1 cellular context compared by ENCODE assay signal in genomic region chr1:156054500-156055342, GRCh38.
TF ChIP-seq lines count a peak whose summit lies in the region.

TSS of gene LAMTOR2 (plus strand) at chr1:156054782. CDS start at chr1:156054890, 108 bp downstream.

TF ChIP-seq in HepG2, 621 proteins besides CTCF, POLR2A, EP300 and RAD21 (continued from another document and continues in another):
- TF ChIP-seq ZNF260 (CRISPR knock-in tag; IDR thresholded peaks at IDR 0.05; ENCODE audit: borderline replicate concordance, low read depth) (no peak), SIX1 (CRISPR knock-in tag; IDR thresholded peaks at IDR 0.05; ENCODE audit: borderline replicate concordance) (no peak), ZNF777 (CRISPR knock-in tag; IDR thresholded peaks at IDR 0.05) (peak; percentile 23; the same call in 1 of the 2 replicates), CREM (IDR thresholded peaks at IDR 0.05) (peak; percentile 100), CREM (CRISPR knock-in tag; IDR thresholded peaks at IDR 0.05) (no peak), ZNF468 (CRISPR knock-in tag; IDR thresholded peaks at IDR 0.05) (no peak), U2AF2 (IDR thresholded peaks at IDR 0.05; ENCODE audit: low read depth, low read length) (no peak), DR1 (CRISPR knock-in tag; IDR thresholded peaks at IDR 0.05) (no peak), ZNF746 (CRISPR knock-in tag; IDR thresholded peaks at IDR 0.05) (no peak), ZNF775 (CRISPR knock-in tag; IDR thresholded peaks at IDR 0.05; ENCODE audit: borderline replicate concordance) (no peak), ZNF772 (CRISPR knock-in tag; IDR thresholded peaks at IDR 0.05) (peak; percentile 55; the same call in 1 of the 2 replicates), ZZZ3 (CRISPR knock-in tag; IDR thresholded peaks at IDR 0.05; ENCODE audit: borderline replicate concordance) (0 out of 2 replicates have a peak, but pooled peaks have one; percentile 58), ZNF709 (CRISPR knock-in tag; IDR thresholded peaks at IDR 0.05) (no peak; the same call in 1 of the 2 replicates), KDM3A (CRISPR knock-in tag; IDR thresholded peaks at IDR 0.05; ENCODE audit: low read depth) (no peak; the same call in 1 of the 2 replicates), KIAA2018 (CRISPR knock-in tag; IDR thresholded peaks at IDR 0.05; ENCODE audit: borderline replicate concordance) (no peak), ZMAT3 (CRISPR knock-in tag; conservative IDR thresholded peaks at IDR 0.05) (no peak; the same call in 1 of the 2 replicates), BHLHE40 (IDR thresholded peaks at IDR 0.05; ENCODE audit: low read length) (no peak), ZSCAN22 (CRISPR knock-in tag; IDR thresholded peaks at IDR 0.05) (no peak), ZEB1 (IDR thresholded peaks at IDR 0.05; ENCODE audit: insufficient replicate concordance, low read depth) (no peak), ZNF235 (CRISPR knock-in tag; IDR thresholded peaks at IDR 0.05; ENCODE audit: borderline replicate concordance) (no peak; the same call in none of the 2 replicates), HOXA7 (CRISPR knock-in tag; IDR thresholded peaks at IDR 0.05) (no peak), ZNF780A (CRISPR knock-in tag; IDR thresholded peaks at IDR 0.05) (no peak), ZSCAN30 (CRISPR knock-in tag; IDR thresholded peaks at IDR 0.05) (no peak), PLSCR1 (CRISPR knock-in tag; IDR thresholded peaks at IDR 0.05; ENCODE audit: borderline replicate concordance) (no peak), ZNF33B (CRISPR knock-in tag; IDR thresholded peaks at IDR 0.05) (0 out of 2 replicates have a peak, but pooled peaks have one; percentile 33), IRF2 (CRISPR knock-in tag; IDR thresholded peaks at IDR 0.05) (peak; percentile 94), ZNF550 (CRISPR knock-in tag; IDR thresholded peaks at IDR 0.05; ENCODE audit: borderline replicate concordance) (no peak), ZNF253 (CRISPR knock-in tag; IDR thresholded peaks at IDR 0.05; ENCODE audit: borderline replicate concordance) (no peak)
- TF ChIP-seq, protein P1, sequence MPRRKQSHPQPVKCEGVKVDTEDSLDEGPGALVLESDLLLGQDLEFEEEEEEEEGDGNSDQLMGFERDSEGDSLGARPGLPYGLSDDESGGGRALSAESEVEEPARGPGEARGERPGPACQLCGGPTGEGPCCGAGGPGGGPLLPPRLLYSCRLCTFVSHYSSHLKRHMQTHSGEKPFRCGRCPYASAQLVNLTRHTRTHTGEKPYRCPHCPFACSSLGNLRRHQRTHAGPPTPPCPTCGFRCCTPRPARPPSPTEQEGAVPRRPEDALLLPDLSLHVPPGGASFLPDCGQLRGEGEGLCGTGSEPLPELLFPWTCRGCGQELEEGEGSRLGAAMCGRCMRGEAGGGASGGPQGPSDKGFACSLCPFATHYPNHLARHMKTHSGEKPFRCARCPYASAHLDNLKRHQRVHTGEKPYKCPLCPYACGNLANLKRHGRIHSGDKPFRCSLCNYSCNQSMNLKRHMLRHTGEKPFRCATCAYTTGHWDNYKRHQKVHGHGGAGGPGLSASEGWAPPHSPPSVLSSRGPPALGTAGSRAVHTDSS (CRISPR knock-in tag; conservative IDR thresholded peaks at IDR 0.05): 0 out of 2 replicates have a peak, but pooled peaks have one; percentile 41
- TF ChIP-seq, protein P2, sequence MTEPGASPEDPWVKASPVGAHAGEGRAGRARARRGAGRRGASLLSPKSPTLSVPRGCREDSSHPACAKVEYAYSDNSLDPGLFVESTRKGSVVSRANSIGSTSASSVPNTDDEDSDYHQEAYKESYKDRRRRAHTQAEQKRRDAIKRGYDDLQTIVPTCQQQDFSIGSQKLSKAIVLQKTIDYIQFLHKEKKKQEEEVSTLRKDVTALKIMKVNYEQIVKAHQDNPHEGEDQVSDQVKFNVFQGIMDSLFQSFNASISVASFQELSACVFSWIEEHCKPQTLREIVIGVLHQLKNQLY (CRISPR knock-in tag; IDR thresholded peaks at IDR 0.05): peak; percentile 0; the same call in 1 of the 2 replicates
- TF ChIP-seq, protein P3, sequence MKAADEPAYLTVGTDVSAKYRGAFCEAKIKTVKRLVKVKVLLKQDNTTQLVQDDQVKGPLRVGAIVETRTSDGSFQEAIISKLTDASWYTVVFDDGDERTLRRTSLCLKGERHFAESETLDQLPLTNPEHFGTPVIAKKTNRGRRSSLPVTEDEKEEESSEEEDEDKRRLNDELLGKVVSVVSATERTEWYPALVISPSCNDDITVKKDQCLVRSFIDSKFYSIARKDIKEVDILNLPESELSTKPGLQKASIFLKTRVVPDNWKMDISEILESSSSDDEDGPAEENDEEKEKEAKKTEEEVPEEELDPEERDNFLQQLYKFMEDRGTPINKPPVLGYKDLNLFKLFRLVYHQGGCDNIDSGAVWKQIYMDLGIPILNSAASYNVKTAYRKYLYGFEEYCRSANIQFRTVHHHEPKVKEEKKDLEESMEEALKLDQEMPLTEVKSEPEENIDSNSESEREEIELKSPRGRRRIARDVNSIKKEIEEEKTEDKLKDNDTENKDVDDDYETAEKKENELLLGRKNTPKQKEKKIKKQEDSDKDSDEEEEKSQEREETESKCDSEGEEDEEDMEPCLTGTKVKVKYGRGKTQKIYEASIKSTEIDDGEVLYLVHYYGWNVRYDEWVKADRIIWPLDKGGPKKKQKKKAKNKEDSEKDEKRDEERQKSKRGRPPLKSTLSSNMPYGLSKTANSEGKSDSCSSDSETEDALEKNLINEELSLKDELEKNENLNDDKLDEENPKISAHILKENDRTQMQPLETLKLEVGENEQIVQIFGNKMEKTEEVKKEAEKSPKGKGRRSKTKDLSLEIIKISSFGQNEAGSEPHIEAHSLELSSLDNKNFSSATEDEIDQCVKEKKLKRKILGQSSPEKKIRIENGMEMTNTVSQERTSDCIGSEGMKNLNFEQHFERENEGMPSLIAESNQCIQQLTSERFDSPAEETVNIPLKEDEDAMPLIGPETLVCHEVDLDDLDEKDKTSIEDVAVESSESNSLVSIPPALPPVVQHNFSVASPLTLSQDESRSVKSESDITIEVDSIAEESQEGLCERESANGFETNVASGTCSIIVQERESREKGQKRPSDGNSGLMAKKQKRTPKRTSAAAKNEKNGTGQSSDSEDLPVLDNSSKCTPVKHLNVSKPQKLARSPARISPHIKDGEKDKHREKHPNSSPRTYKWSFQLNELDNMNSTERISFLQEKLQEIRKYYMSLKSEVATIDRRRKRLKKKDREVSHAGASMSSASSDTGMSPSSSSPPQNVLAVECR (CRISPR knock-in tag; IDR thresholded peaks at IDR 0.05; ENCODE audit: borderline replicate concordance): peak; percentile 91
- TF ChIP-seq, protein P4, sequence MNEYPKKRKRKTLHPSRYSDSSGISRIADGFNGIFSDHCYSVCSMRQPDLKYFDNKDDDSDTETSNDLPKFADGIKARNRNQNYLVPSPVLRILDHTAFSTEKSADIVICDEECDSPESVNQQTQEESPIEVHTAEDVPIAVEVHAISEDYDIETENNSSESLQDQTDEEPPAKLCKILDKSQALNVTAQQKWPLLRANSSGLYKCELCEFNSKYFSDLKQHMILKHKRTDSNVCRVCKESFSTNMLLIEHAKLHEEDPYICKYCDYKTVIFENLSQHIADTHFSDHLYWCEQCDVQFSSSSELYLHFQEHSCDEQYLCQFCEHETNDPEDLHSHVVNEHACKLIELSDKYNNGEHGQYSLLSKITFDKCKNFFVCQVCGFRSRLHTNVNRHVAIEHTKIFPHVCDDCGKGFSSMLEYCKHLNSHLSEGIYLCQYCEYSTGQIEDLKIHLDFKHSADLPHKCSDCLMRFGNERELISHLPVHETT (CRISPR knock-in tag; conservative IDR thresholded peaks at IDR 0.05): peak; percentile 52; the same call in 1 of the 2 replicates
- TF ChIP-seq, protein P5, sequence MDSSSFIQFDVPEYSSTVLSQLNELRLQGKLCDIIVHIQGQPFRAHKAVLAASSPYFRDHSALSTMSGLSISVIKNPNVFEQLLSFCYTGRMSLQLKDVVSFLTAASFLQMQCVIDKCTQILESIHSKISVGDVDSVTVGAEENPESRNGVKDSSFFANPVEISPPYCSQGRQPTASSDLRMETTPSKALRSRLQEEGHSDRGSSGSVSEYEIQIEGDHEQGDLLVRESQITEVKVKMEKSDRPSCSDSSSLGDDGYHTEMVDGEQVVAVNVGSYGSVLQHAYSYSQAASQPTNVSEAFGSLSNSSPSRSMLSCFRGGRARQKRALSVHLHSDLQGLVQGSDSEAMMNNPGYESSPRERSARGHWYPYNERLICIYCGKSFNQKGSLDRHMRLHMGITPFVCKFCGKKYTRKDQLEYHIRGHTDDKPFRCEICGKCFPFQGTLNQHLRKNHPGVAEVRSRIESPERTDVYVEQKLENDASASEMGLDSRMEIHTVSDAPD (CRISPR knock-in tag; IDR thresholded peaks at IDR 0.05): peak; percentile 38; the same call in 1 of the 2 replicates
- TF ChIP-seq, protein P6, sequence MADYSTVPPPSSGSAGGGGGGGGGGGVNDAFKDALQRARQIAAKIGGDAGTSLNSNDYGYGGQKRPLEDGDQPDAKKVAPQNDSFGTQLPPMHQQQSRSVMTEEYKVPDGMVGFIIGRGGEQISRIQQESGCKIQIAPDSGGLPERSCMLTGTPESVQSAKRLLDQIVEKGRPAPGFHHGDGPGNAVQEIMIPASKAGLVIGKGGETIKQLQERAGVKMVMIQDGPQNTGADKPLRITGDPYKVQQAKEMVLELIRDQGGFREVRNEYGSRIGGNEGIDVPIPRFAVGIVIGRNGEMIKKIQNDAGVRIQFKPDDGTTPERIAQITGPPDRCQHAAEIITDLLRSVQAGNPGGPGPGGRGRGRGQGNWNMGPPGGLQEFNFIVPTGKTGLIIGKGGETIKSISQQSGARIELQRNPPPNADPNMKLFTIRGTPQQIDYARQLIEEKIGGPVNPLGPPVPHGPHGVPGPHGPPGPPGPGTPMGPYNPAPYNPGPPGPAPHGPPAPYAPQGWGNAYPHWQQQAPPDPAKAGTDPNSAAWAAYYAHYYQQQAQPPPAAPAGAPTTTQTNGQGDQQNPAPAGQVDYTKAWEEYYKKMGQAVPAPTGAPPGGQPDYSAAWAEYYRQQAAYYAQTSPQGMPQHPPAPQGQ (CRISPR knock-in tag; IDR thresholded peaks at IDR 0.05; ENCODE audit: borderline replicate concordance): peak; percentile 10; the same call in 1 of the 2 replicates
